ENCODE assay signal across 8 cellular contexts in the genomic region with DNA sequence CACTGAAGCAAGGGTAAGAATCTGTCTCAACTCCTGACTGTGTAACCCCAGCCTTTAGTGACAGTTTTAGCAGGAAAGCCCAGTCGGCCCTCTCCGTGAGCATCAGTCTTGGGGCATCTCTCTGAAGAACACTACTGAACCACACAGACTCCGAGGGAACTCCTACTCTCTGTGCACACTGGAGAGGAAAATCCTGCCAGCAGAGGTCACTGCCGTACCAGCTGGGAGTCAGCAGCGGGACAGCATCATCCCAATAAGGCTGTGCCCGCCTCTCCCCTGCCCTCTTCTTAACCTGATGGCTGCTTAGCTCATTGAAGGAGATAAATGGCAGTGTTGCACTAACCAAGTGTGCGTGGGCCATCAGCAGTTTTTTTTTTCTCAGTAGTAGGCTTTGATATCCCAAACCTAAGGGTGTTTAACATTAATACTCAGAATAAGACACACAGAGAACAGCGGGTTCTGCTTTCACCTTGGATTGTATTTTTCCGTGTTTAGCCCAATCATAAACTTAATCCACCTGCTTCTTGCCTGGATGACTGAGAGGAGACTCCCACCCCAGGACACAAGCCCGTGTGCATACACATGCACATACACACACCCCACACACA. TPM values are rescaled to one million over a fixed set of nuclear protein-coding genes. Genes with fewer than 3 reads are reported as not detected.
DNase-seq lines count a peak whose midpoint lies in the region; TF ChIP-seq lines count a peak whose summit lies in the region.

No MANE protein-coding gene starts in this region.

- no peaks in the 10 kb centered on the region for H3K9me3 Mint-ChIP-seq in osteocyte (ENCODE audit: unreplicated experiment)

- H3K36me3 ChIP-seq in HEK293 (ENCODE audit: control insufficient read depth in 2 of 2, insufficient read depth in 1 of 2, low read length in 2 of 2) = no peaks in the 10 kb centered on the region
- no peaks in the 10 kb centered on the region for H3K36me3 ChIP-seq in tibial artery

- H3K27me3 ChIP-seq in tibial artery = no peaks in the 10 kb centered on the region

- intact Hi-C loops in tibial artery (cut with DNase I; ENCODE audit: low total_unique reads) = no loop called here

- H3K4me1 ChIP-seq in HEK293 (ENCODE audit: control insufficient read depth, insufficient read depth, low read length) (no peaks in the 10 kb centered on the region), tibial artery (peaks cover 0 to 3% (median 0%) of the 10 kb centered on the region in 4 donors)

- H3K4me3 ChIP-seq in HEK293 (ENCODE audit: low read depth, low read length) (no peak overlapping the region), tibial artery (no peak overlapping the region)

- no peak overlapping the region for H3K27ac Mint-ChIP-seq in osteocyte (ENCODE audit: unreplicated experiment)

- no peaks in the 10 kb centered on the region for H3K9me3 ChIP-seq in HEK293 (ENCODE audit: control insufficient read depth, insufficient read depth, low read depth, low read length)
- H3K9me3 ChIP-seq in tibial artery = no peaks in the 10 kb centered on the region

- H3K27ac ChIP-seq in HEK293 (ENCODE audit: extremely low read depth, low read depth, low read length) (no peak overlapping the region), tibial artery (no peak overlapping the region)

- H3K4me1 Mint-ChIP-seq in osteocyte (ENCODE audit: unreplicated experiment) = peaks cover 9% of the 10 kb centered on the region

- CTCF ChIA-PET in HEK293 (lab: Yijun Ruan, JAX) = interaction anchor here (0.6 to 4.8 kb wide), 31 partner anchors 8 to 1139 kb away, joined by 3 to 79 read pairs (median 4); a partner anchor contains a TSS

- TF ChIP-seq CTCF in HEK293 (tag by site-specific recombination; IDR thresholded peaks at IDR 0.05) (peak; percentile 81), osteocyte (IDR thresholded peaks at IDR 0.05) (peak; percentile 90), tibial artery (IDR thresholded peaks at IDR 0.05) (peak; percentile 86 to 91)

- no peaks in the 10 kb centered on the region for H3K36me3 Mint-ChIP-seq in osteocyte (ENCODE audit: unreplicated experiment)

- POLR2A ChIA-PET in HEK293 (lab: Yijun Ruan, JAX) = no interaction called here

- no peaks in the 10 kb centered on the region for H3K27me3 Mint-ChIP-seq in osteocyte (ENCODE audit: unreplicated experiment)

- H3K4me3 Mint-ChIP-seq in osteocyte (ENCODE audit: unreplicated experiment) = no peak overlapping the region

- DNase-seq in GM03348 (ENCODE audit: low spot score) = peak; percentile 90
- peak; percentile 73 for DNase-seq in MV-4-11 (lab: John Stamatoyannopoulos, UW)
- DNase-seq in SHP77 treated with DMSO at 0.1 percent for 48 hours (lab: John Stamatoyannopoulos, UW) = peak; percentile 70
- peak; percentile 76 for DNase-seq in activated effector memory CD4-positive, alpha-beta T cell treated with Interleukin-2 at 50 U/mL for 16 hours
- peak; percentile 76 for DNase-seq in foreskin melanocyte
- peak; percentile 93 for DNase-seq in osteocyte (ENCODE audit: extremely low spot score, unreplicated experiment)
- DNase-seq in tibial artery = peak; percentile 88 to 91

TF ChIP-seq in HEK293, 187 proteins besides CTCF, POLR2A, EP300 and RAD21 (continues in another document):
- TF ChIP-seq ZNF416 (tag by site-specific recombination; IDR thresholded peaks at IDR 0.05) (no peak), ZNF157 (tag by site-specific recombination; IDR thresholded peaks at IDR 0.05) (no peak), ZNF514 (tag by site-specific recombination; IDR thresholded peaks at IDR 0.05) (no peak), ZNF2 (tag by site-specific recombination; IDR thresholded peaks at IDR 0.05) (0 out of 2 replicates have a peak, but pooled peaks have one; percentile 32), ZNF114 (tag by site-specific recombination; IDR thresholded peaks at IDR 0.05) (no peak), SCRT1 (tag by site-specific recombination; IDR thresholded peaks at IDR 0.05; ENCODE audit: borderline replicate concordance) (no peak), ZNF48 (tag by site-specific recombination; IDR thresholded peaks at IDR 0.05) (no peak), ZNF843 (tag by site-specific recombination; IDR thresholded peaks at IDR 0.05) (no peak), ZNF510 (tag by site-specific recombination; IDR thresholded peaks at IDR 0.05; ENCODE audit: insufficient replicate concordance) (no peak), ZFP37 (tag by site-specific recombination; IDR thresholded peaks at IDR 0.05) (no peak), ZSCAN23 (tag by site-specific recombination; IDR thresholded peaks at IDR 0.05) (no peak), ZNF654 (tag by site-specific recombination; IDR thresholded peaks at IDR 0.05; ENCODE audit: low read depth) (peak; percentile 94), GLI4 (tag by site-specific recombination; IDR thresholded peaks at IDR 0.05) (no peak), ZSCAN16 (tag by site-specific recombination; IDR thresholded peaks at IDR 0.05) (no peak), ZNF660 (tag by site-specific recombination; IDR thresholded peaks at IDR 0.05) (peak; percentile 74; the same call in 1 of the 2 replicates), ZNF830 (tag by site-specific recombination; IDR thresholded peaks at IDR 0.05; ENCODE audit: low read depth) (no peak), ZNF571 (tag by site-specific recombination; IDR thresholded peaks at IDR 0.05) (no peak), ZNF610 (tag by site-specific recombination; IDR thresholded peaks at IDR 0.05; ENCODE audit: borderline replicate concordance) (no peak), MEIS1 (CRISPR knock-in tag; IDR thresholded peaks at IDR 0.05; ENCODE audit: borderline replicate concordance) (no peak)
- TF ChIP-seq, protein P1, sequence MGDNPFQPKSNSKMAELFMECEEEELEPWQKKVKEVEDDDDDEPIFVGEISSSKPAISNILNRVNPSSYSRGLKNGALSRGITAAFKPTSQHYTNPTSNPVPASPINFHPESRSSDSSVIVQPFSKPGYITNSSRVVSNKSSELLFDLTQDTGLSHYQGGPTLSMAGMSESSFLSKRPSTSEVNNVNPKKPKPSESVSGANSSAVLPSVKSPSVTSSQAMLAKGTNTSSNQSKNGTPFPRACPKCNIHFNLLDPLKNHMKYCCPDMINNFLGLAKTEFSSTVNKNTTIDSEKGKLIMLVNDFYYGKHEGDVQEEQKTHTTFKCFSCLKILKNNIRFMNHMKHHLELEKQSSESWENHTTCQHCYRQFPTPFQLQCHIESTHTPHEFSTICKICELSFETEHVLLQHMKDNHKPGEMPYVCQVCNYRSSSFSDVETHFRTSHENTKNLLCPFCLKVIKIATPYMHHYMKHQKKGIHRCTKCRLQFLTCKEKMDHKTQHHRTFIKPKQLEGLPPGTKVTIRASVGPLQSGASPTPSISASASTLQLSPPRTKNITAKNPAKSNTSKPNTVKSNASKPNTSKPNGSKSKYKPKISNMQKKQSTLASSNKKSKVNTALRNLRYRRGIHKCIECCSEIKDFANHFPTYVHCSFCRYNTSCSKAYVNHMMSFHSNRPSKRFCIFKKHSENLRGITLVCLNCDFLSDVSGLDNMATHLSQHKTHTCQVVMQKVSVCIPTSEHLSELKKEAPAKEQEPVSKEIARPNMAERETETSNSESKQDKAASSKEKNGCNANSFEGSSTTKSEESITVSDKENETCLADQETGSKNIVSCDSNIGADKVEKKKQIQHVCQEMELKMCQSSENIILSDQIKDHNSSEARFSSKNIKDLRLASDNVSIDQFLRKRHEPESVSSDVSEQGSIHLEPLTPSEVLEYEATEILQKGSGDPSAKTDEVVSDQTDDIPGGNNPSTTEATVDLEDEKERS (tag by site-specific recombination; IDR thresholded peaks at IDR 0.05) = no peak
- TF ChIP-seq, protein P2, sequence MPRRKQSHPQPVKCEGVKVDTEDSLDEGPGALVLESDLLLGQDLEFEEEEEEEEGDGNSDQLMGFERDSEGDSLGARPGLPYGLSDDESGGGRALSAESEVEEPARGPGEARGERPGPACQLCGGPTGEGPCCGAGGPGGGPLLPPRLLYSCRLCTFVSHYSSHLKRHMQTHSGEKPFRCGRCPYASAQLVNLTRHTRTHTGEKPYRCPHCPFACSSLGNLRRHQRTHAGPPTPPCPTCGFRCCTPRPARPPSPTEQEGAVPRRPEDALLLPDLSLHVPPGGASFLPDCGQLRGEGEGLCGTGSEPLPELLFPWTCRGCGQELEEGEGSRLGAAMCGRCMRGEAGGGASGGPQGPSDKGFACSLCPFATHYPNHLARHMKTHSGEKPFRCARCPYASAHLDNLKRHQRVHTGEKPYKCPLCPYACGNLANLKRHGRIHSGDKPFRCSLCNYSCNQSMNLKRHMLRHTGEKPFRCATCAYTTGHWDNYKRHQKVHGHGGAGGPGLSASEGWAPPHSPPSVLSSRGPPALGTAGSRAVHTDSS (tag by site-specific recombination; IDR thresholded peaks at IDR 0.05) = no peak
- TF ChIP-seq, protein P3, sequence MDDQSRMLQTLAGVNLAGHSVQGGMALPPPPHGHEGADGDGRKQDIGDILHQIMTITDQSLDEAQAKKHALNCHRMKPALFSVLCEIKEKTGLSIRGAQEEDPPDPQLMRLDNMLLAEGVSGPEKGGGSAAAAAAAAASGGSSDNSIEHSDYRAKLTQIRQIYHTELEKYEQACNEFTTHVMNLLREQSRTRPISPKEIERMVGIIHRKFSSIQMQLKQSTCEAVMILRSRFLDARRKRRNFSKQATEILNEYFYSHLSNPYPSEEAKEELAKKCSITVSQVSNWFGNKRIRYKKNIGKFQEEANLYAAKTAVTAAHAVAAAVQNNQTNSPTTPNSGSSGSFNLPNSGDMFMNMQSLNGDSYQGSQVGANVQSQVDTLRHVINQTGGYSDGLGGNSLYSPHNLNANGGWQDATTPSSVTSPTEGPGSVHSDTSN (CRISPR knock-in tag; IDR thresholded peaks at IDR 0.05) = no peak
- TF ChIP-seq, protein P4, sequence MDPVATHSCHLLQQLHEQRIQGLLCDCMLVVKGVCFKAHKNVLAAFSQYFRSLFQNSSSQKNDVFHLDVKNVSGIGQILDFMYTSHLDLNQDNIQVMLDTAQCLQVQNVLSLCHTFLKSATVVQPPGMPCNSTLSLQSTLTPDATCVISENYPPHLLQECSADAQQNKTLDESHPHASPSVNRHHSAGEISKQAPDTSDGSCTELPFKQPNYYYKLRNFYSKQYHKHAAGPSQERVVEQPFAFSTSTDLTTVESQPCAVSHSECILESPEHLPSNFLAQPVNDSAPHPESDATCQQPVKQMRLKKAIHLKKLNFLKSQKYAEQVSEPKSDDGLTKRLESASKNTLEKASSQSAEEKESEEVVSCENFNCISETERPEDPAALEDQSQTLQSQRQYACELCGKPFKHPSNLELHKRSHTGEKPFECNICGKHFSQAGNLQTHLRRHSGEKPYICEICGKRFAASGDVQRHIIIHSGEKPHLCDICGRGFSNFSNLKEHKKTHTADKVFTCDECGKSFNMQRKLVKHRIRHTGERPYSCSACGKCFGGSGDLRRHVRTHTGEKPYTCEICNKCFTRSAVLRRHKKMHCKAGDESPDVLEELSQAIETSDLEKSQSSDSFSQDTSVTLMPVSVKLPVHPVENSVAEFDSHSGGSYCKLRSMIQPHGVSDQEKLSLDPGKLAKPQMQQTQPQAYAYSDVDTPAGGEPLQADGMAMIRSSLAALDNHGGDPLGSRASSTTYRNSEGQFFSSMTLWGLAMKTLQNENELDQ (tag by site-specific recombination; IDR thresholded peaks at IDR 0.05; ENCODE audit: low read depth) = no peak

RNA-seq across cellular contexts. Expression of a gene that starts 26.6 kb away (rescaled TPM):
- 8.4 and 9.9 TPM in 2 replicates for total RNA-seq in osteocyte
